ENCODE assay signal across 8 cellular contexts in the genomic region with DNA sequence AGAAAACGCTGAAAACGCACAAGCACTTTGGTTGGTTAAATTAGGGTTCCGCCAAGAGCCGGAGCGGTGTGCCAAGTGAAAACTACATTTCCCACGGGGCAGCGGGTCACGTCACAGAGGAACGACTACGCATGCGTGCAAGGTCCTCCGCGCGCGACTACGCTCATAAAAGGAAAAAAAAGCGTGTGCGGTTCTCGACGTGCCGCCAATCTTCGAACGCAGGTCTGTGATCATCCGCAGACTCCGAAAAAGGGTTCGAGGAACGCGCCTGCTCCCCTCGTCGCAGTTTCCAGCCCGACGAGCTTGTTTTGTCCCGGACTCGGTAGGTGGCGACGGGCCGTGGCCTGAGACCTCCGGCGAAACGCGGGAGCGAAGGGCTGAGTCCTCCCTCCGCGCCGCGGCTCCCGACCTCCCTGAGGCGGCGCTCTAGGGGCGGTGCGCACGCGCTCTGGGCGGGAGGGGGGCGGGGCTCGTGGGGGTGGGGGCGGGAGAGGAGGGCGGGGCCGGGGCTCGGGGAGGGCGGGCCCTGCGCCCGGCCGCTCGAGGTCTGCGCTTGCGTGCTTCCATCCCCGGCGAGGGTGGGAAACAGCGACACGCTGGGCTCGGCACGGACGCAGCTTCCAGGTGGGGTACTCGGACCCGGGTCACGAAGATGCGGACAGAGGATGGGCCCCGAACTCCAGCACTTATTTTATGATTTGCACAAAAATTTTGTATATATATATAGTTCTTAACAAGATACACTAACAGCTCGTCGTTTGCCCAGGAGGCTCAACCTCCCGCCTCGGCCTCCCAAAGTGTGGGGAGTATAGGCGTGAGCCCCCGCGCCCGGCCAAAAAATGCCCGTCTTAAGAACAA. TPM values are rescaled to one million over a fixed set of nuclear protein-coding genes. Genes with fewer than 3 reads are reported as not detected.
DNase-seq lines count a peak whose midpoint lies in the region; ATAC-seq and TF ChIP-seq lines count a peak whose summit lies in the region.

Gene SGF29, plus strand, starts transcription at position 145 of the 858 bp plus-strand sequence. CDS start 27,150 bp downstream, outside the sequence.

- 0 out of 2 replicates have a peak, but pooled peaks cover 4% of the 10 kb centered on the region for H3K36me3 ChIP-seq in GM23248 (ENCODE audit: low read depth)
- no peaks in the 10 kb centered on the region for H3K36me3 ChIP-seq in fibroblast of lung (ENCODE audit: control insufficient read depth, insufficient read depth, low read length)

- H3K4me1 ChIP-seq in GM23248 (ENCODE audit: insufficient read depth) = peaks cover 7% of the 10 kb centered on the region; the same call in 1 of the 2 replicates
- H3K4me1 ChIP-seq in fibroblast of lung (ENCODE audit: control insufficient read depth, extremely low read depth, insufficient read depth, low read length) = no peaks in the 10 kb centered on the region

- H3K27ac ChIP-seq in GM23248 = peak within 1 kb of the TSS; percentile 78
- H3K27ac ChIP-seq in fibroblast of lung (ENCODE audit: insufficient read depth, low read length) = peak within 1 kb of the TSS; percentile 90

- in situ Hi-C loops in GM23248 (cut with MboI) = no loop called here

- H3K36me3 Mint-ChIP-seq in naive thymus-derived CD8-positive, alpha-beta T cell = peaks cover 5 to 25% (median 13%) of the 10 kb centered on the region in 3 donors

- peak within 1 kb of the TSS; percentile 77 for H3K4me3 ChIP-seq in GM23248
- peak within 1 kb of the TSS; percentile 57 to 87 (median 74) for H3K4me3 ChIP-seq in fibroblast of lung (replicated peaks in 1 of 4; ENCODE audit: control extremely low read depth in 1 of 4, insufficient read depth in 1 of 4, low read depth in 3 of 4, low read length in 4 of 4)

- peak; percentile 91 for DNase-seq in EH (ENCODE audit: low read depth)
- DNase-seq in GM23248 = peak; percentile 95
- DNase-seq in LHCN-M2 (ENCODE audit: low read depth) = peak; percentile 90
- DNase-seq in RPMI8226 = peak; percentile 98
- DNase-seq in activated T-helper 1 cell treated with anti-CD3 and anti-CD28 coated beads, Interleukin-2, amount 50 U/mL, for 16 hours (ENCODE audit: low read depth in 1 of 2, low spot score in 1 of 2) = peak; percentile 85 to 89
- DNase-seq in fibroblast of lung (ENCODE audit: low read depth in 2 of 2) = peak; percentile 83 to 95
- peak; percentile 87 to 98 (median 92) for DNase-seq in naive thymus-derived CD8-positive, alpha-beta T cell
- peak; percentile 90 to 100 (median 94) for DNase-seq in stimulated activated naive CD4-positive, alpha-beta T cell (lab: John Stamatoyannopoulos, UW)

- 1% methylated on average over 60 to 79 of the region's 88 CpGs for WGBS in GM23248 (ENCODE audit: low coverage in 1 of 2, low lambda C conversion rate in 2 of 2, missing lambda C conversion rate in 2 of 2), 2 experiments

- H3K27ac Mint-ChIP-seq in naive thymus-derived CD8-positive, alpha-beta T cell = peak within 1 kb of the TSS; percentile 90 to 99 (median 98)

- POLR2A ChIA-PET in naive thymus-derived CD8-positive, alpha-beta T cell (lab: Charles Lee) = interaction anchor here (0.6 to 1.6 kb wide), 12 partner anchors 19 to 316 kb away, joined by 3 to 20 read pairs (median 4); partner anchors contain the start of genes APOBR, ATXN2L, CLN3 and SULT1A1

- H3K9ac ChIP-seq in GM23248 (peak within 1 kb of the TSS; percentile 80), fibroblast of lung (ENCODE audit: insufficient read depth, low read length) (peak within 1 kb of the TSS; percentile 81)

- no peaks in the 10 kb centered on the region for H3F3A ChIP-seq in GM23248 (ENCODE audit: insufficient read depth)

- H3K4me2 ChIP-seq in GM23248 (ENCODE audit: unreplicated experiment) (peak within 1 kb of the TSS; percentile 81), fibroblast of lung (ENCODE audit: extremely low read depth, insufficient read depth, low read length) (peak within 1 kb of the TSS; percentile 97)

- no peaks in the 10 kb centered on the region for H3K9me2 ChIP-seq in GM23248 (ENCODE audit: insufficient read depth)

- peaks cover 18 to 47% (median 43%) of the 10 kb centered on the region in 4 donors for H3K4me1 Mint-ChIP-seq in naive thymus-derived CD8-positive, alpha-beta T cell

- H3K9me3 ChIP-seq in GM23248 (ENCODE audit: low read depth) (no peaks in the 10 kb centered on the region), fibroblast of lung (ENCODE audit: control insufficient read depth, insufficient read depth, low read depth, low read length) (no peaks in the 10 kb centered on the region)

- H3K9me3 Mint-ChIP-seq in naive thymus-derived CD8-positive, alpha-beta T cell = no peaks in the 10 kb centered on the region

- H3K79me2 ChIP-seq in GM23248 (ENCODE audit: insufficient read depth) (peaks cover 7% of the 10 kb centered on the region; the same call in 1 of the 2 replicates), fibroblast of lung (ENCODE audit: control insufficient read depth, insufficient read depth, low read length) (no peaks in the 10 kb centered on the region)

- peak; percentile 86 to 87 for ATAC-seq in naive thymus-derived CD8-positive, alpha-beta T cell

- no peaks in the 10 kb centered on the region for H3K27me3 Mint-ChIP-seq in naive thymus-derived CD8-positive, alpha-beta T cell

- H2AFZ ChIP-seq in GM23248 (peak within 1 kb of the TSS; percentile 89), fibroblast of lung (ENCODE audit: low read length) (peak within 1 kb of the TSS; percentile 96)

- H3K27me3 ChIP-seq in GM23248 (replicated peaks; ENCODE audit: insufficient read depth) (no peaks in the 10 kb centered on the region), fibroblast of lung (ENCODE audit: control insufficient read depth, insufficient read depth, low read length) (no peaks in the 10 kb centered on the region)

- no peaks in the 10 kb centered on the region for H4K20me1 ChIP-seq in GM23248 (ENCODE audit: insufficient read depth)
- no peaks in the 10 kb centered on the region for H4K20me1 ChIP-seq in fibroblast of lung (ENCODE audit: control insufficient read depth, extremely low read depth, insufficient read depth, low read length)

- peak in 1 of 2 donors; percentile 25 for TF ChIP-seq CTCF in fibroblast of lung (conservative IDR thresholded peaks at IDR 0.05 in 1 of 2, IDR thresholded peaks at IDR 0.05 in 1 of 2; ENCODE audit: low read depth in 1 of 2, low read length in 2 of 2)

- peak within 1 kb of the TSS; percentile 91 to 96 (median 92) for H3K4me3 Mint-ChIP-seq in naive thymus-derived CD8-positive, alpha-beta T cell

RNA-seq across cellular contexts. Expression of gene SGF29, which starts in this region (rescaled TPM):
- total RNA-seq in GM23248 (2014; rRNA removed; shearing (Covaris generic)) = 5.7 and 6.3 TPM in 2 replicates
- 8.9 and 9.9 TPM in 2 replicates for polyA plus RNA-seq in GM23248 (2016; fragmentation: Nextera tagmentation; extraction: Ambion mirVana)
- 14.9 and 15.6 TPM in 2 replicates for total RNA-seq in LHCN-M2 (2014; rRNA removed)
- 14.3 TPM for polyA plus RNA-seq in LHCN-M2 (2012)
- 6.9 and 12.8 TPM in 2 replicates for total RNA-seq in fibroblast of lung
- 1.6 and 2.5 TPM in 2 replicates for polyA plus RNA-seq in fibroblast of lung
- polyA plus RNA-seq in fibroblast of lung (2012) = 8.2 and 13.2 TPM in 2 replicates
- polyA minus RNA-seq in fibroblast of lung (ENCODE audit: low replicate concordance) = 13.1 and 17.0 TPM in 2 replicates
- 10 to 100 TPM; 68.3 to 73.0 TPM for total RNA-seq in naive thymus-derived CD8-positive, alpha-beta T cell
- 10 to 100 TPM; 48.3 to 71.7 (median 50.4) TPM for polyA plus RNA-seq in naive thymus-derived CD8-positive, alpha-beta T cell

Comparison
In these comparisons a context has a peak if more than half of its experiments do, and no peak if none do; other contexts are left out.
1. Peak in every context shown above with its lines: DNase-seq, ATAC-seq, H3K4me3 ChIP-seq and H3K27ac ChIP-seq.